ENCODE assay signal across 1 cellular context in genomic region chr11:68685656-68686380, GRCh38.
TF ChIP-seq lines count a peak whose summit lies in the region.

No MANE protein-coding gene starts in this region.

TF ChIP-seq in K562, 482 proteins besides CTCF, POLR2A, EP300 and RAD21 (continued from another document):
- TF ChIP-seq ZBTB9 (CRISPR knock-in tag; IDR thresholded peaks at IDR 0.05): no peak
- no peak for TF ChIP-seq NR2C2 (CRISPR knock-in tag; IDR thresholded peaks at IDR 0.05)
- no peak for TF ChIP-seq NR2C2 (tag; IDR thresholded peaks at IDR 0.05)
- TF ChIP-seq STAG1 (CRISPR knock-in tag; IDR thresholded peaks at IDR 0.05; ENCODE audit: borderline replicate concordance): no peak
